ENCODE assay signal across 12 cellular contexts in the genomic region with DNA sequence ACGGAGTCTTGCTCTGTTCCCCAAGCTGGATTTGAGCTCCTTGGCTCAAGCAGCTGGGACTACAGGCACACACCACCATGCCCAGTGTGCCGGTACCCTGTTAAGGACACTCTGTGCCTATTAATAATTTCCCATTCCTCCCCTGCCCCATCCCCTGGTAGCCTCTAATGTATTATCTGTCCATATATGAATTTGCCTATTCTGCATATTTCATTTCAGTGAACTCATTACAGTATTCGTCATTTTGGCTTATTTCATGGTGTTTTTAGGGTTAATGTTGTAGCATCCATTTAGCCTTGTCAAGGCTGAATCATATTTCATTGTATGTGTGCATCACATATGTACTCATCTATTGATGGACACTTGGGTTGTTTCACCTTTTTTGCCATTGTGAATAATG. TPM values are rescaled to one million over a fixed set of nuclear protein-coding genes. Genes with fewer than 3 reads are reported as not detected.
DNase-seq lines count a peak whose midpoint lies in the region; ATAC-seq and TF ChIP-seq lines count a peak whose summit lies in the region.
"Had no signal": no experiment of that assay in that cellular context is flagged by ENCODE, and none has a peak within 500 bp of the region (broad histone marks: within the 10 kb centered on the region; RNA-seq: fewer than 3 reads in every experiment).

No MANE protein-coding gene starts in this region.

- peak overlapping the region; percentile 54 for H3K4me3 Mint-ChIP-seq in activated naive CD4-positive, alpha-beta T cell treated with anti-CD3 and anti-CD28 coated beads for 36 hours
- H3K4me3 Mint-ChIP-seq in T-helper 17 cell (peak overlapping the region; percentile 83), glutamatergic neuron (ENCODE audit: unreplicated experiment) (peak overlapping the region; percentile 79)
- peak overlapping the region; percentile 90 for H3K4me3 Mint-ChIP-seq in stimulated activated effector memory CD8-positive, alpha-beta T cell treated with anti-CD3 and anti-CD28 coated beads, Interleukin-12 subunit alpha, Interleukin-12 subunit beta, amount 100 ng/mL, for 72 hours

- H3K9me3 Mint-ChIP-seq in activated naive CD4-positive, alpha-beta T cell treated with anti-CD3 and anti-CD28 coated beads for 36 hours, result no peaks in the 10 kb centered on the region
- H3K9me3 Mint-ChIP-seq in glutamatergic neuron (ENCODE audit: unreplicated experiment), result peaks cover 9% of the 10 kb centered on the region
- no peaks in the 10 kb centered on the region for H3K9me3 Mint-ChIP-seq in stimulated activated effector memory CD8-positive, alpha-beta T cell treated with anti-CD3 and anti-CD28 coated beads, Interleukin-12 subunit alpha, Interleukin-12 subunit beta, amount 100 ng/mL, for 72 hours

- no peaks in the 10 kb centered on the region for H3K27me3 Mint-ChIP-seq in activated naive CD4-positive, alpha-beta T cell treated with anti-CD3 and anti-CD28 coated beads for 36 hours (ENCODE audit: low read depth)
- H3K27me3 Mint-ChIP-seq in T-helper 17 cell (peaks cover 4% of the 10 kb centered on the region), glutamatergic neuron (ENCODE audit: unreplicated experiment) (peaks cover 2% of the 10 kb centered on the region)

- H3K27ac Mint-ChIP-seq in activated naive CD4-positive, alpha-beta T cell treated with anti-CD3 and anti-CD28 coated beads for 36 hours, result peak overlapping the region; percentile 62
- H3K27ac Mint-ChIP-seq in T-helper 17 cell, result no peak overlapping the region
- H3K27ac Mint-ChIP-seq in glutamatergic neuron (ENCODE audit: unreplicated experiment), result peak overlapping the region; percentile 70
- H3K27ac Mint-ChIP-seq in stimulated activated effector memory CD8-positive, alpha-beta T cell treated with anti-CD3 and anti-CD28 coated beads, Interleukin-12 subunit alpha, Interleukin-12 subunit beta, amount 100 ng/mL, for 72 hours, result peak overlapping the region; percentile 78

- H3K36me3 Mint-ChIP-seq in activated naive CD4-positive, alpha-beta T cell treated with anti-CD3 and anti-CD28 coated beads for 36 hours (ENCODE audit: low read depth), result peaks cover 32% of the 10 kb centered on the region
- H3K36me3 Mint-ChIP-seq in T-helper 17 cell (ENCODE audit: low read depth) (peaks cover 11% of the 10 kb centered on the region), glutamatergic neuron (ENCODE audit: unreplicated experiment) (no peaks in the 10 kb centered on the region)
- peaks cover 81% of the 10 kb centered on the region for H3K36me3 Mint-ChIP-seq in stimulated activated effector memory CD8-positive, alpha-beta T cell treated with anti-CD3 and anti-CD28 coated beads, Interleukin-12 subunit alpha, Interleukin-12 subunit beta, amount 100 ng/mL, for 72 hours

- intact Hi-C loops in activated naive CD4-positive, alpha-beta T cell treated with anti-CD3 and anti-CD28 coated beads for 36 hours (cut with micrococcal nuclease), result no loop called here

- DNase-seq in activated naive CD4-positive, alpha-beta T cell treated with anti-CD3 and anti-CD28 coated beads for 36 hours, result no peak
- DNase-seq in activated naive CD4-positive, alpha-beta T cell treated with Interleukin-2 at 50 U/mL for 16 hours, result no peak
- DNase-seq in T-helper 17 cell (no peak), glutamatergic neuron (no peak), foreskin melanocyte (no peak)
- DNase-seq in stimulated activated effector memory CD8-positive, alpha-beta T cell treated with anti-CD3 and anti-CD28 coated beads, Interleukin-12 subunit alpha, Interleukin-12 subunit beta, amount 100 ng/mL, for 72 hours (ENCODE audit: low spot score in 2 of 2), result no peak
- DNase-seq: AML-193, foreskin keratinocyte, HCEC 1CT, NCI-H526 had no signal

- no peak for ATAC-seq in T-helper 17 cell
- no peak for ATAC-seq in stimulated activated effector memory CD8-positive, alpha-beta T cell treated with anti-CD3 and anti-CD28 coated beads, Interleukin-12 subunit alpha, Interleukin-12 subunit beta, amount 100 ng/mL, for 72 hours
- no peak for ATAC-seq in HG03280 (IDR thresholded peaks at IDR 0.05; ENCODE audit: unreplicated experiment)
- no peak for ATAC-seq in GM21619 (IDR thresholded peaks at IDR 0.05; ENCODE audit: unreplicated experiment)
- ATAC-seq: foreskin keratinocyte had no signal

- CTCF ChIA-PET in activated naive CD4-positive, alpha-beta T cell treated with anti-CD3 and anti-CD28 coated beads for 36 hours (lab: Charles Lee), result interaction anchor here (0.5 to 0.6 kb wide), 2 partner anchors 38 to 239 kb away, joined by 3 read pairs; no protein-coding TSS in a partner anchor

- no peak for TF ChIP-seq CTCF in glutamatergic neuron (IDR thresholded peaks at IDR 0.05; ENCODE audit: partially characterized antibody, unreplicated experiment)

- no peaks in the 10 kb centered on the region for H3K9me3 ChIP-seq in T-helper 17 cell (ENCODE audit: control insufficient read depth, low read length, poor library complexity, severe bottlenecking)

- peaks cover 33% of the 10 kb centered on the region for H3K4me1 Mint-ChIP-seq in activated naive CD4-positive, alpha-beta T cell treated with anti-CD3 and anti-CD28 coated beads for 36 hours (ENCODE audit: low read depth)
- H3K4me1 Mint-ChIP-seq in T-helper 17 cell, result peaks cover 35% of the 10 kb centered on the region
- peaks cover 4% of the 10 kb centered on the region for H3K4me1 Mint-ChIP-seq in glutamatergic neuron (ENCODE audit: low read depth, unreplicated experiment)
- H3K4me1 Mint-ChIP-seq in stimulated activated effector memory CD8-positive, alpha-beta T cell treated with anti-CD3 and anti-CD28 coated beads, Interleukin-12 subunit alpha, Interleukin-12 subunit beta, amount 100 ng/mL, for 72 hours, result peaks cover 35% of the 10 kb centered on the region

RNA-seq across cellular contexts. Expression of gene SAP18, which starts 2.8 kb away (rescaled TPM):
- 100 to 1,000 TPM; 269 to 270 TPM for total RNA-seq in activated naive CD4-positive, alpha-beta T cell treated with anti-CD3 and anti-CD28 coated beads for 36 hours
- 100 to 1,000 TPM; 194 to 201 TPM for total RNA-seq in T-helper 17 cell
- 167 TPM for total RNA-seq in glutamatergic neuron (ENCODE audit: unreplicated experiment)

RNA-seq across cellular contexts. Expression of gene SKA3, which starts 33.6 kb away (rescaled TPM):
- 10 to 100 TPM; 32.8 to 33.8 TPM for total RNA-seq in activated naive CD4-positive, alpha-beta T cell treated with anti-CD3 and anti-CD28 coated beads for 36 hours
- 1 to 10 TPM; 1.9 to 2.7 TPM for total RNA-seq in T-helper 17 cell
- total RNA-seq in glutamatergic neuron (ENCODE audit: unreplicated experiment), result 4.6 TPM

RNA-seq across cellular contexts. Expression of gene MRPL57, which starts 33.7 kb away (rescaled TPM):
- 10 to 100 TPM; 19.0 to 21.0 TPM for total RNA-seq in activated naive CD4-positive, alpha-beta T cell treated with anti-CD3 and anti-CD28 coated beads for 36 hours
- total RNA-seq in T-helper 17 cell (1 to 10 TPM; 7.8 to 9.3 TPM), glutamatergic neuron (ENCODE audit: unreplicated experiment) (11.8 TPM)
